ENCODE assay signal across 2 cellular contexts in genomic region chr7:131279044-131279443, GRCh38.
TF ChIP-seq lines count a peak whose summit lies in the region.

No MANE protein-coding gene starts in this region.

TF ChIP-seq in HepG2, 621 proteins besides CTCF, POLR2A, EP300 and RAD21:
- TF ChIP-seq ESRRA (CRISPR knock-in tag; IDR thresholded peaks at IDR 0.05; ENCODE audit: low read depth), result no peak
- no peak for TF ChIP-seq RFX1 (IDR thresholded peaks at IDR 0.05)
- TF ChIP-seq CEBPB (IDR thresholded peaks at IDR 0.05; ENCODE audit: borderline replicate concordance, low read depth, low read length), result peak; percentile 56; the same call in 1 of the 2 replicates

TF ChIP-seq in IMR-90, 13 proteins besides CTCF, POLR2A, EP300 and RAD21:
- TF ChIP-seq CEBPB (IDR thresholded peaks at IDR 0.05; ENCODE audit: low read depth, low read length) (peak; percentile 71), FOS (IDR thresholded peaks at IDR 0.05; ENCODE audit: low read depth, low read length) (no peak)
